ENCODE assay signal across 2 cellular contexts in genomic region chr17:50044483-50044882, GRCh38.
TF ChIP-seq lines count a peak whose summit lies in the region.

No MANE protein-coding gene starts in this region.

TF ChIP-seq in A549, 52 proteins besides CTCF, POLR2A, EP300 and RAD21:
- TF ChIP-seq ZFP36 (IDR thresholded peaks at IDR 0.05; ENCODE audit: borderline replicate concordance, partially characterized antibody) (no peak), SREBF2 (IDR thresholded peaks at IDR 0.05) (no peak), PBX3 (IDR thresholded peaks at IDR 0.05) (no peak)

TF ChIP-seq in IMR-90, 13 proteins besides CTCF, POLR2A, EP300 and RAD21:
- TF ChIP-seq SMC3 (IDR thresholded peaks at IDR 0.05; ENCODE audit: low read depth, low read length), result no peak
- TF ChIP-seq MXI1 (IDR thresholded peaks at IDR 0.05; ENCODE audit: borderline replicate concordance, low read depth, low read length), result no peak
- no peak for TF ChIP-seq RFX5 (IDR thresholded peaks at IDR 0.05; ENCODE audit: low read depth, low read length)
- TF ChIP-seq ELK1 (IDR thresholded peaks at IDR 0.05; ENCODE audit: borderline replicate concordance, low read depth, low read length), result no peak
- TF ChIP-seq FOS (IDR thresholded peaks at IDR 0.05; ENCODE audit: low read depth, low read length), result no peak
- TF ChIP-seq CHD1 (IDR thresholded peaks at IDR 0.05; ENCODE audit: low read depth, low read length), result no peak
- TF ChIP-seq BHLHE40 (IDR thresholded peaks at IDR 0.05; ENCODE audit: low read depth, low read length), result no peak
- TF ChIP-seq CEBPB (IDR thresholded peaks at IDR 0.05; ENCODE audit: low read depth, low read length), result no peak
- no peak for TF ChIP-seq MAFK (IDR thresholded peaks at IDR 0.05; ENCODE audit: low read depth, low read length)
- TF ChIP-seq NFE2L2 (IDR thresholded peaks at IDR 0.05; ENCODE audit: low read depth, low read length), result no peak
- TF ChIP-seq RCOR1 (IDR thresholded peaks at IDR 0.05; ENCODE audit: insufficient replicate concordance, low read length), result no peak
- TF ChIP-seq MAZ (IDR thresholded peaks at IDR 0.05; ENCODE audit: borderline replicate concordance, low read depth, low read length), result no peak
- TF ChIP-seq USF2 (IDR thresholded peaks at IDR 0.05; ENCODE audit: low read depth, low read length), result no peak
